Comparison of ENCODE assay signal across 24 cellular contexts in the genomic region with DNA sequence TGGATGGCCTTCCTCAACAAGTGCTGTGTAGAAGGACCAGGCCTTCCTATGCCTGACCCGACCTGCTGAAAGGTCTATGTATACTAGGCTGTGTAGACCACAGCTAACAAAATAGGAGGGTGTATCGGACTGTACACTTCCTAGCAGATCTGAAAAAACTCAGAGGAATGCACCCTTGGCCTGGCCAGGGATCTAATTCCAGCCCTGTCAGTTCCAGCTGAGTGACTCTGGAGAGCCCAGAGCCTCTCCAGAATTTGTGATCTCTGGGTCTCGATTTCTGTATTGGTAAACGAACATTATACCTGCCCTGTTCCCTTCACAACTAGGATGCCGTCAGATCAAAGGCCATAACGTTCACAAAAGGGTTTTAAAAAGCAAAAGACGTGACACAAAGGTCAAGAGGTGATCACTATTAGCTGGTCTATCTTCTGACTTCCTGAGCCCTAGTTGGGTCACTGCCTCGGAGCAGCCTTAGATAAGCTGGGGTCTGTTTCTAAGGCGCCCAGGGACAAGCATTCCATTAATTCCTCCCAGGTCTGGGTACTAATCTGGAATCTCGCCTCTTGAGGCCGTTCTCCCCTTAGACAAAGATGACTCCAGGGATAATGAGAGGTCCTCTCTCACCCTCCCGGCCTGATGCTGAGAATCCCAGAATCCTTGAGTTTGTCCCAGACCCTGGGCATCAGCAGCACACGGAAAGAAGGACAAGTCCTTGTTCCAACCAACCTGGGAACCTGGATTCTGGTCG. TPM values are rescaled to one million over a fixed set of nuclear protein-coding genes. Genes with fewer than 3 reads are reported as not detected.
A peak's percentile ranks its signal among the peaks of the same experiment; 100 is the strongest.
DNase-seq lines count a peak whose midpoint lies in the region; ATAC-seq and TF ChIP-seq lines count a peak whose summit lies in the region.
"Had no signal": no experiment of that assay in that cellular context is flagged by ENCODE, and none has a peak within 500 bp of the region (broad histone marks: within the 10 kb centered on the region; RNA-seq: fewer than 3 reads in every experiment).

No MANE protein-coding gene starts in this region.

- no peak for ATAC-seq in heart left ventricle
- no peak for ATAC-seq in activated CD8-positive, alpha-beta T cell treated with anti-CD3 and anti-CD28 coated beads for 36 hours
- ATAC-seq: CD8-positive, alpha-beta T cell; naive thymus-derived CD4-positive, alpha-beta T cell had no signal

- TF ChIP-seq CTCF in heart left ventricle (IDR thresholded peaks at IDR 0.05), result no peak
- TF ChIP-seq CTCF in activated CD8-positive, alpha-beta T cell treated with anti-CD3 and anti-CD28 coated beads for 36 hours (IDR thresholded peaks at IDR 0.05), result no peak
- no peak for TF ChIP-seq CTCF in vagina (IDR thresholded peaks at IDR 0.05)

- H3K36me3 ChIP-seq in heart left ventricle (peaks cover 0 to 100% (median 100%) of the 10 kb centered on the region in 9 donors), mesodermal cell (ENCODE audit: control insufficient read depth, insufficient read depth, low read length) (peaks cover 99% of the 10 kb centered on the region), vagina (peaks cover 0 to 96% of the 10 kb centered on the region in 2 donors)
- H3K36me3 ChIP-seq: uterus had no signal

- H3K4me3 Mint-ChIP-seq in activated CD8-positive, alpha-beta T cell treated with anti-CD3 and anti-CD28 coated beads for 36 hours, result no peak overlapping the region
- H3K4me3 Mint-ChIP-seq: CD8-positive, alpha-beta T cell; naive thymus-derived CD4-positive, alpha-beta T cell; T-helper 2 cell treated with Interferon-gamma antibody and Interleukin-4, amounts not matched to agents 5 μg/mL and 100 μg/mL, for 36 hours had no signal

- H3K4me3 ChIP-seq in heart left ventricle (no peak overlapping the region), mesodermal cell (ENCODE audit: extremely low read depth, insufficient read depth, low read length, poor library complexity, severe bottlenecking) (no peak overlapping the region), vagina (no peak overlapping the region)
- H3K4me3 ChIP-seq: pancreas, SK-N-MC, uterus had no signal

- H3K9me3 ChIP-seq in heart left ventricle, result no peaks in the 10 kb centered on the region
- H3K9me3 ChIP-seq in mesodermal cell (ENCODE audit: control insufficient read depth, low read length), result no peaks in the 10 kb centered on the region
- no peaks in the 10 kb centered on the region for H3K9me3 ChIP-seq in vagina
- H3K9me3 ChIP-seq: pancreas, uterus had no signal

- H3K27me3 ChIP-seq in heart left ventricle (no peaks in the 10 kb centered on the region), vagina (no peaks in the 10 kb centered on the region)
- H3K27me3 ChIP-seq: pancreas, uterus had no signal

- intact Hi-C loops in heart left ventricle (cut with DNase I) (loop anchor here in 4 of 10 donors (5.0 to 10.0 kb wide), 4 partner anchors 55 to 347 kb away; no protein-coding TSS in a partner anchor), cardiac septum (cut with DNase I) (no loop called here), vagina (cut with DNase I) (no loop called here)
- intact Hi-C loops in activated CD8-positive, alpha-beta T cell treated with anti-CD3 and anti-CD28 coated beads for 36 hours (cut with micrococcal nuclease), result no loop called here

- H3K27ac ChIP-seq in heart left ventricle (peak overlapping the region; percentile 13 to 83 (median 72)), mesodermal cell (ENCODE audit: low read depth, low read length, severe bottlenecking) (peak overlapping the region; percentile 49), vagina (peak overlapping the region; percentile 79)
- H3K27ac ChIP-seq: pancreas, SK-N-MC had no signal

- H3K4me1 Mint-ChIP-seq in activated CD8-positive, alpha-beta T cell treated with anti-CD3 and anti-CD28 coated beads for 36 hours (ENCODE audit: low read depth), result peaks cover 2% of the 10 kb centered on the region

- POLR2A ChIA-PET in activated CD8-positive, alpha-beta T cell treated with anti-CD3 and anti-CD28 coated beads for 36 hours (lab: Charles Lee), result interaction anchor here (1.0 kb wide), 1 partner anchor 60 kb away, joined by 3 read pairs; no protein-coding TSS in a partner anchor

- peak overlapping the region; percentile 68 for H3K27ac Mint-ChIP-seq in activated CD8-positive, alpha-beta T cell treated with anti-CD3 and anti-CD28 coated beads for 36 hours
- H3K27ac Mint-ChIP-seq: CD8-positive, alpha-beta T cell; T-helper 2 cell treated with Interferon-gamma antibody and Interleukin-4, amounts not matched to agents 5 μg/mL and 100 μg/mL, for 36 hours had no signal

- peaks cover 36% of the 10 kb centered on the region for H3K36me3 Mint-ChIP-seq in activated CD8-positive, alpha-beta T cell treated with anti-CD3 and anti-CD28 coated beads for 36 hours (ENCODE audit: low read depth)

- DNase-seq in heart left ventricle (no peak), cardiac septum (ENCODE audit: low spot score) (no peak), vagina (ENCODE audit: extremely low spot score in 2 of 2) (no peak), HuH-7.5 (ENCODE audit: low spot score) (no peak), amniotic stem cell (lab: John Stamatoyannopoulos, UW) (no peak)
- no peak for DNase-seq in activated CD8-positive, alpha-beta T cell treated with anti-CD3 and anti-CD28 coated beads for 36 hours
- DNase-seq: activated CD8-positive, alpha-beta memory T cell treated with anti-CD3 and anti-CD28 coated beads for 24 hours; CD8-positive, alpha-beta T cell; cortex of kidney; DMS153; kidney glomerular epithelial cell; naive thymus-derived CD4-positive, alpha-beta T cell; NCI-H1092; NCI-H2081; NCI-H510A; pancreas; uterus had no signal

- CTCF ChIA-PET in activated CD8-positive, alpha-beta T cell treated with anti-CD3 and anti-CD28 coated beads for 36 hours (lab: Charles Lee), result no interaction called here

- H3K27me3 Mint-ChIP-seq in activated CD8-positive, alpha-beta T cell treated with anti-CD3 and anti-CD28 coated beads for 36 hours, result no peaks in the 10 kb centered on the region
- H3K27me3 Mint-ChIP-seq: naive thymus-derived CD4-positive, alpha-beta T cell had no signal

- H3K9me3 Mint-ChIP-seq in activated CD8-positive, alpha-beta T cell treated with anti-CD3 and anti-CD28 coated beads for 36 hours, result no peaks in the 10 kb centered on the region
- H3K9me3 Mint-ChIP-seq: CD8-positive, alpha-beta T cell; naive thymus-derived CD4-positive, alpha-beta T cell; T-helper 2 cell treated with Interferon-gamma antibody and Interleukin-4, amounts not matched to agents 5 μg/mL and 100 μg/mL, for 36 hours had no signal

- 48 to 56% (median 54%) methylated on average over 14 of the region's 14 CpGs for WGBS in heart left ventricle, 4 donors
- WGBS in mesodermal cell (ENCODE audit: insufficient coverage in 2 of 2), 2 experiments, result 92 to 98% methylated on average over 12 to 13 of the region's 14 CpGs

- TF ChIP-seq POLR2A in heart left ventricle (IDR thresholded peaks at IDR 0.05), result no peak
- TF ChIP-seq POLR2A in vagina (IDR thresholded peaks at IDR 0.05), result no peak

- H3K4me1 ChIP-seq in heart left ventricle, result peaks cover 3 to 97% (median 49%) of the 10 kb centered on the region in 12 donors
- H3K4me1 ChIP-seq in mesodermal cell (ENCODE audit: control insufficient read depth, insufficient read depth, low read length, poor library complexity, severe bottlenecking), result no peaks in the 10 kb centered on the region
- H3K4me1 ChIP-seq in vagina, result peaks cover 63% of the 10 kb centered on the region
- H3K4me1 ChIP-seq: pancreas, uterus had no signal

RNA-seq across cellular contexts. Expression of gene MTCH1, which starts 13.9 kb away (rescaled TPM):
- total RNA-seq in heart left ventricle, result 100 to 1,000 TPM; 144 to 320 (median 193) TPM
- polyA plus RNA-seq in heart left ventricle, result 100 to 1,000 TPM; 104 to 367 TPM
- 139 TPM for total RNA-seq in cardiac septum
- 100 to 1,000 TPM in 1 of 2 experiments, 10 to 100 TPM in 1; 96.5 to 100 TPM for total RNA-seq in activated CD8-positive, alpha-beta T cell treated with anti-CD3 and anti-CD28 coated beads for 36 hours
- 233 TPM for polyA plus RNA-seq in mesodermal cell (2013, experiment 1 of 2)
- polyA plus RNA-seq in mesodermal cell (2013, experiment 2 of 2), result 195 TPM
- 233 TPM for total RNA-seq in vagina

RNA-seq across cellular contexts. Expression of gene PI16, which starts 17.6 kb away (rescaled TPM):
- total RNA-seq in heart left ventricle, result 10 to 100 TPM in 7 of 9 donors, 1 to 10 TPM in 2; 7.5 to 36.2 (median 12.1) TPM
- 10 to 100 TPM in 1 of 2 donors, 1 to 10 TPM in 1; 5.7 to 23.5 TPM for polyA plus RNA-seq in heart left ventricle
- total RNA-seq in cardiac septum, result 11.9 TPM
- total RNA-seq in activated CD8-positive, alpha-beta T cell treated with anti-CD3 and anti-CD28 coated beads for 36 hours, result not detected
- polyA plus RNA-seq in mesodermal cell (2013, experiment 1 of 2), result 3.1 TPM
- 1.0 TPM for polyA plus RNA-seq in mesodermal cell (2013, experiment 2 of 2)
- 88.6 TPM for total RNA-seq in vagina
- total RNA-seq: bronchial epithelial cell, fibroblast of lung, H1 had no signal

RNA-seq across cellular contexts. Expression of gene FGD2, which starts 33.4 kb away (rescaled TPM):
- 10 to 100 TPM in 2 of 9 donors, 1 to 10 TPM in 7; 1.4 to 45.8 (median 4.9) TPM for total RNA-seq in heart left ventricle
- 1 to 10 TPM; 4.1 to 6.9 TPM for polyA plus RNA-seq in heart left ventricle
- 2.3 TPM for total RNA-seq in cardiac septum
- total RNA-seq in activated CD8-positive, alpha-beta T cell treated with anti-CD3 and anti-CD28 coated beads for 36 hours, result 1 to 10 TPM; 1.4 to 1.6 TPM
- polyA plus RNA-seq in mesodermal cell (2013, experiment 1 of 2), result not detected
- polyA plus RNA-seq in mesodermal cell (2013, experiment 2 of 2), result not detected
- total RNA-seq in vagina, result 20.4 TPM
- total RNA-seq: fibroblast of lung, glomerular endothelial cell had no signal
- polyA plus RNA-seq: fibroblast of lung had no signal

Comparison
In these comparisons a context has a peak if more than half of its experiments do, and no peak if none do; other contexts are left out.
1. RNA of gene PI16, which starts 17.6 kb away (total RNA-seq): 88.6 TPM in vagina (single experiment), 7.5 to 36.2 TPM in heart left ventricle and 11.9 TPM in cardiac septum (single experiment); not detected in activated CD8-positive, alpha-beta T cell treated with anti-CD3 and anti-CD28 coated beads for 36 hours; every median in the first group is over 4 times any median in the second.
2. Peak in every context shown above with its lines, with median percentiles within 50 percentile points of each other: H3K27ac ChIP-seq.